Comparison of ENCODE assay signal across 1 cellular context in genomic region chr2:119259296-119259860, GRCh38.
TF ChIP-seq lines count a peak whose summit lies in the region.

No MANE protein-coding gene starts in this region.

TF ChIP-seq in H1, 55 proteins besides CTCF, POLR2A, EP300 and RAD21:
- no peak for TF ChIP-seq ZNF274 (IDR thresholded peaks at IDR 0.05; ENCODE audit: borderline replicate concordance, extremely low read depth, low read length)
- no peak for TF ChIP-seq KDM4A (IDR thresholded peaks at IDR 0.05; ENCODE audit: low read depth, low read length, severe bottlenecking)
- TF ChIP-seq JUND (IDR thresholded peaks at IDR 0.05; ENCODE audit: low read length), result no peak
- TF ChIP-seq CTBP2 (IDR thresholded peaks at IDR 0.05; ENCODE audit: borderline replicate concordance, insufficient read depth, insufficient read length, low read length), result no peak
- no peak for TF ChIP-seq CREB1 (IDR thresholded peaks at IDR 0.05)
- TF ChIP-seq EZH2 (IDR thresholded peaks at IDR 0.05; ENCODE audit: low read depth, low read length, severe bottlenecking), result no peak
- no peak for TF ChIP-seq SP4 (IDR thresholded peaks at IDR 0.05; ENCODE audit: low read length)
- TF ChIP-seq CBX8 (IDR thresholded peaks at IDR 0.05; ENCODE audit: borderline replicate concordance, low read depth, low read length), result no peak
- no peak for TF ChIP-seq HDAC2 (IDR thresholded peaks at IDR 0.05; ENCODE audit: borderline replicate concordance in 1 of 2, low read depth in 2 of 2, low read length in 2 of 2)
- TF ChIP-seq NRF1 (IDR thresholded peaks at IDR 0.05; ENCODE audit: low read depth, low read length), result no peak
- no peak for TF ChIP-seq GABPA (IDR thresholded peaks at IDR 0.05; ENCODE audit: borderline replicate concordance, insufficient read depth, low read length)
- TF ChIP-seq E2F6 (IDR thresholded peaks at IDR 0.05), result no peak
- TF ChIP-seq TAF1 (IDR thresholded peaks at IDR 0.05; ENCODE audit: low read depth, low read length), result no peak
- no peak for TF ChIP-seq BCL11A (IDR thresholded peaks at IDR 0.05; ENCODE audit: low read depth in 2 of 2, low read length in 2 of 2)
- no peak for TF ChIP-seq CHD7 (IDR thresholded peaks at IDR 0.05; ENCODE audit: insufficient replicate concordance, low read length)
- no peak for TF ChIP-seq BRCA1 (IDR thresholded peaks at IDR 0.05; ENCODE audit: low read depth, low read length)
- no peak for TF ChIP-seq HDAC6 (IDR thresholded peaks at IDR 0.05; ENCODE audit: low read depth, low read length)
- no peak for TF ChIP-seq CEBPB (IDR thresholded peaks at IDR 0.05; ENCODE audit: low read depth, low read length)
- no peak for TF ChIP-seq PHF8 (conservative IDR thresholded peaks at IDR 0.05; ENCODE audit: low read depth, low read length)
